ENCODE assay signal across 33 cellular contexts in the genomic region with DNA sequence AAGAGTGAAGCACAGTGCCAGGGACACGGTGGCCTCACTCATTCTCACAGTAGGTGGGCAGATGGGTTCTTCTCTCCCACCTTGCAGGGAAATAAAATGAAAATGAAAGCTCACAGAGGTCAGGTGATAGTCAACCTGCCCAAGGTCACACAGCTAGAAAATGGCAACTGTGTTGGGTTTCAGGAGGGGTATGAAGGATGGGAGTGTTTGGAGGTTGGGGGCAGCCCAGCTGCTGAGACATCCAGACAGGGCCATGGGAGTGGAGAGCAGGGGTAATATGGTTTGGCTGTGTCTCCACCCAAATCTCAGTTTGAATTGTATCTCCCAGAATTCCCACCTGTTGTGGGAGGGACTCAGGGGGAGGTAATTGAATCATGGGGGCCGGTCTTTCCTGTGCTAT.
"Had no signal": no experiment of that assay in that cellular context is flagged by ENCODE, and none has a peak within 500 bp of the region (broad histone marks: within the 10 kb centered on the region; RNA-seq: fewer than 3 reads in every experiment).

No MANE protein-coding gene starts in this region.

- H3K4me3 Mint-ChIP-seq: activated B cell treated with CpG ODN at 0.5 μM for 24 hours; activated CD4-positive, alpha-beta memory T cell treated with anti-CD3 and anti-CD28 coated beads for 36 hours; activated CD4-positive, alpha-beta T cell treated with anti-CD3 and anti-CD28 coated beads, Interleukin-2, amount 10 ng/mL, durations not matched to agents 24 days and 14 days; activated CD8-positive, alpha-beta T cell treated with anti-CD3 and anti-CD28 coated beads for 36 hours; activated naive CD4-positive, alpha-beta T cell treated with anti-CD3 and anti-CD28 coated beads, Interleukin-2, amount 10 ng/mL, durations not matched to agents 7 days and 5 days; activated naive CD4-positive, alpha-beta T cell treated with anti-CD3 and anti-CD28 coated beads, Interleukin-2, amount 50 U/mL, for 24 hours; activated naive CD8-positive, alpha-beta T cell; activated naive CD8-positive, alpha-beta T cell treated with anti-CD3 and anti-CD28 coated beads, Interleukin-2, amount 10 ng/mL, durations not matched to agents 7 days and 5 days; activated naive CD8-positive, alpha-beta T cell treated with anti-CD3 and anti-CD28 coated beads, Interleukin-2, amount 50 U/mL, for 24 hours; activated T-cell treated with anti-CD3 and anti-CD28 coated beads, Interleukin-2, amount 50 U/mL, for 4 hours; activated T-cell treated with anti-CD3 and anti-CD28 coated beads, Interleukin-2, amount 50 U/mL, for 72 hours; activated T-helper 1 cell treated with anti-CD3 and anti-CD28 coated beads, Interleukin-12 subunit alpha, Interleukin-12 subunit beta, Interleukin-2, Interleukin-4 antibody, amounts not matched to agents 30 ng/mL and 10 ng/mL and 1 ng/mL, durations not matched to agents 14 hours and 24 hours and 36 hours; activated T-helper 17 cell treated with anti-CD3 and anti-CD28 coated beads, Interleukin-2, amount 50 U/mL, for 72 hours; brain; central memory CD8-positive, alpha-beta T cell; T-helper 1 cell treated with Interleukin-12 subunit alpha and Interleukin-12 subunit beta and Interleukin-4 antibody, amounts not matched to agents 30 μg/mL and 1 μg/mL, for 36 hours; T-helper 2 cell treated with Interferon-gamma antibody and Interleukin-4, amounts not matched to agents 5 μg/mL and 100 μg/mL, for 36 hours had no signal

- H3K27me3 Mint-ChIP-seq: activated B cell treated with CpG ODN at 0.5 μM for 24 hours; activated CD4-positive, alpha-beta memory T cell treated with anti-CD3 and anti-CD28 coated beads for 36 hours; activated CD4-positive, alpha-beta T cell treated with anti-CD3 and anti-CD28 coated beads, Interleukin-2, amount 10 ng/mL, durations not matched to agents 24 days and 14 days; activated CD8-positive, alpha-beta T cell treated with anti-CD3 and anti-CD28 coated beads for 36 hours; activated naive CD4-positive, alpha-beta T cell treated with anti-CD3 and anti-CD28 coated beads, Interleukin-2, amount 10 ng/mL, durations not matched to agents 7 days and 5 days; activated naive CD8-positive, alpha-beta T cell treated with anti-CD3 and anti-CD28 coated beads, Interleukin-2, amount 50 U/mL, for 24 hours; central memory CD8-positive, alpha-beta T cell had no signal

- DNase-seq: activated B cell treated with CpG ODN at 0.5 μM for 24 hours; activated CD4-positive, alpha-beta memory T cell treated with anti-CD3 and anti-CD28 coated beads for 36 hours; activated CD4-positive, alpha-beta T cell treated with anti-CD3 and anti-CD28 coated beads for 4 hours; activated CD4-positive, alpha-beta T cell treated with anti-CD3 and anti-CD28 coated beads, Interleukin-2, amount 10 ng/mL, durations not matched to agents 24 days and 14 days; activated CD4-positive, alpha-beta T cell treated with anti-CD3 and anti-CD28 coated beads, Interleukin-2, amount 50 U/mL, for 1 hour; activated CD4-positive, alpha-beta T cell treated with anti-CD3 and anti-CD28 coated beads, Interleukin-2, amount 50 U/mL, for 4 hours; activated CD4-positive, CD25-positive, alpha-beta regulatory T cell treated with anti-CD3 and anti-CD28 coated beads, Interleukin-2, amount 50 U/mL, for 72 hours; activated CD8-positive, alpha-beta memory T cell treated with anti-CD3 and anti-CD28 coated beads, Interleukin-2, amount 50 U/mL, for 4 hours; activated CD8-positive, alpha-beta T cell treated with anti-CD3 and anti-CD28 coated beads for 36 hours; activated effector memory CD4-positive, alpha-beta T cell treated with anti-CD3 and anti-CD28 coated beads, Interleukin-2, amount 50 U/mL, for 16 hours; activated gamma-delta T cell treated with Interleukin-2 at 50 U/mL for 16 hours; activated naive CD4-positive, alpha-beta T cell treated with anti-CD3 and anti-CD28 coated beads, Interleukin-2, amount 10 ng/mL, durations not matched to agents 7 days and 5 days; activated naive CD4-positive, alpha-beta T cell treated with Interleukin-2 at 50 U/mL for 16 hours; activated naive CD8-positive, alpha-beta T cell treated with anti-CD3 and anti-CD28 coated beads, Interleukin-2, amount 10 ng/mL, durations not matched to agents 7 days and 5 days; activated naive CD8-positive, alpha-beta T cell treated with anti-CD3 and anti-CD28 coated beads, Interleukin-2, amount 50 U/mL, for 24 hours; activated T-cell treated with anti-CD3 and anti-CD28 coated beads for 4 hours; activated T-cell treated with anti-CD3 and anti-CD28 coated beads, Interleukin-2, amount 50 U/mL, for 1 hour; activated T-cell treated with anti-CD3 and anti-CD28 coated beads, Interleukin-2, amount 50 U/mL, for 4 hours; activated T-cell treated with anti-CD3 and anti-CD28 coated beads, Interleukin-2, amount 50 U/mL, for 72 hours; amygdala; anterior cingulate cortex; caudate nucleus; cerebellar nuclear complex; T-helper 2 cell; T-helper 9 cell had no signal

- ATAC-seq: activated CD8-positive, alpha-beta T cell treated with anti-CD3 and anti-CD28 coated beads for 36 hours; activated naive CD8-positive, alpha-beta T cell treated with anti-CD3 and anti-CD28 coated beads, Interleukin-2, amount 50 U/mL, for 24 hours; activated T-cell treated with anti-CD3 and anti-CD28 coated beads, Interleukin-2, amount 50 U/mL, for 4 hours; activated T-cell treated with anti-CD3 and anti-CD28 coated beads, Interleukin-2, amount 50 U/mL, for 72 hours; activated T-helper 17 cell treated with anti-CD3 and anti-CD28 coated beads, Interleukin-2, amount 50 U/mL, for 72 hours had no signal

- H3K9me3 Mint-ChIP-seq: activated B cell treated with CpG ODN at 0.5 μM for 24 hours; activated CD4-positive, alpha-beta memory T cell treated with anti-CD3 and anti-CD28 coated beads for 36 hours; activated CD4-positive, alpha-beta T cell treated with anti-CD3 and anti-CD28 coated beads, Interleukin-2, amount 10 ng/mL, durations not matched to agents 24 days and 14 days; activated CD8-positive, alpha-beta T cell treated with anti-CD3 and anti-CD28 coated beads for 36 hours; activated naive CD4-positive, alpha-beta T cell treated with anti-CD3 and anti-CD28 coated beads, Interleukin-2, amount 50 U/mL, for 24 hours; activated naive CD8-positive, alpha-beta T cell treated with anti-CD3 and anti-CD28 coated beads, Interleukin-2, amount 10 ng/mL, durations not matched to agents 7 days and 5 days; activated naive CD8-positive, alpha-beta T cell treated with anti-CD3 and anti-CD28 coated beads, Interleukin-2, amount 50 U/mL, for 24 hours; activated T-cell treated with anti-CD3 and anti-CD28 coated beads, Interleukin-2, amount 50 U/mL, for 4 hours; activated T-helper 1 cell treated with anti-CD3 and anti-CD28 coated beads, Interleukin-12 subunit alpha, Interleukin-12 subunit beta, Interleukin-2, Interleukin-4 antibody, amounts not matched to agents 30 ng/mL and 10 ng/mL and 1 ng/mL, durations not matched to agents 14 hours and 24 hours and 36 hours; activated T-helper 17 cell treated with anti-CD3 and anti-CD28 coated beads, Interleukin-2, amount 50 U/mL, for 72 hours; central memory CD8-positive, alpha-beta T cell; T-helper 1 cell treated with Interleukin-12 subunit alpha and Interleukin-12 subunit beta and Interleukin-4 antibody, amounts not matched to agents 30 μg/mL and 1 μg/mL, for 36 hours; T-helper 2 cell treated with Interferon-gamma antibody and Interleukin-4, amounts not matched to agents 5 μg/mL and 100 μg/mL, for 36 hours had no signal

- H3K36me3 Mint-ChIP-seq: activated CD4-positive, alpha-beta memory T cell treated with anti-CD3 and anti-CD28 coated beads for 36 hours; activated naive CD4-positive, alpha-beta T cell treated with anti-CD3 and anti-CD28 coated beads, Interleukin-2, amount 10 ng/mL, durations not matched to agents 7 days and 5 days; activated naive CD4-positive, alpha-beta T cell treated with anti-CD3 and anti-CD28 coated beads, Interleukin-2, amount 50 U/mL, for 24 hours; activated naive CD8-positive, alpha-beta T cell; activated naive CD8-positive, alpha-beta T cell treated with anti-CD3 and anti-CD28 coated beads, Interleukin-2, amount 10 ng/mL, durations not matched to agents 7 days and 5 days had no signal

- H3K4me1 Mint-ChIP-seq: activated B cell treated with CpG ODN at 0.5 μM for 24 hours; activated CD4-positive, alpha-beta T cell treated with anti-CD3 and anti-CD28 coated beads, Interleukin-2, amount 10 ng/mL, durations not matched to agents 24 days and 14 days; activated naive CD4-positive, alpha-beta T cell treated with anti-CD3 and anti-CD28 coated beads, Interleukin-2, amount 10 ng/mL, durations not matched to agents 7 days and 5 days; activated naive CD4-positive, alpha-beta T cell treated with anti-CD3 and anti-CD28 coated beads, Interleukin-2, amount 50 U/mL, for 24 hours; activated naive CD8-positive, alpha-beta T cell treated with anti-CD3 and anti-CD28 coated beads, Interleukin-2, amount 10 ng/mL, durations not matched to agents 7 days and 5 days; activated naive CD8-positive, alpha-beta T cell treated with anti-CD3 and anti-CD28 coated beads, Interleukin-2, amount 50 U/mL, for 24 hours; activated T-helper 17 cell treated with anti-CD3 and anti-CD28 coated beads, Interleukin-2, amount 50 U/mL, for 72 hours; brain; central memory CD8-positive, alpha-beta T cell had no signal

- H3K27ac Mint-ChIP-seq: activated B cell treated with CpG ODN at 0.5 μM for 24 hours; activated CD4-positive, alpha-beta memory T cell treated with anti-CD3 and anti-CD28 coated beads for 36 hours; activated CD4-positive, alpha-beta T cell treated with anti-CD3 and anti-CD28 coated beads, Interleukin-2, amount 10 ng/mL, durations not matched to agents 24 days and 14 days; activated CD8-positive, alpha-beta T cell treated with anti-CD3 and anti-CD28 coated beads for 36 hours; activated naive CD4-positive, alpha-beta T cell treated with anti-CD3 and anti-CD28 coated beads, Interleukin-2, amount 10 ng/mL, durations not matched to agents 7 days and 5 days; activated naive CD4-positive, alpha-beta T cell treated with anti-CD3 and anti-CD28 coated beads, Interleukin-2, amount 50 U/mL, for 24 hours; activated naive CD8-positive, alpha-beta T cell; activated naive CD8-positive, alpha-beta T cell treated with anti-CD3 and anti-CD28 coated beads, Interleukin-2, amount 10 ng/mL, durations not matched to agents 7 days and 5 days; activated naive CD8-positive, alpha-beta T cell treated with anti-CD3 and anti-CD28 coated beads, Interleukin-2, amount 50 U/mL, for 24 hours; activated T-cell treated with anti-CD3 and anti-CD28 coated beads, Interleukin-2, amount 50 U/mL, for 72 hours; activated T-helper 1 cell treated with anti-CD3 and anti-CD28 coated beads, Interleukin-12 subunit alpha, Interleukin-12 subunit beta, Interleukin-2, Interleukin-4 antibody, amounts not matched to agents 30 ng/mL and 10 ng/mL and 1 ng/mL, durations not matched to agents 14 hours and 24 hours and 36 hours; activated T-helper 17 cell treated with anti-CD3 and anti-CD28 coated beads, Interleukin-2, amount 50 U/mL, for 72 hours; brain; T-helper 1 cell treated with Interleukin-12 subunit alpha and Interleukin-12 subunit beta and Interleukin-4 antibody, amounts not matched to agents 30 μg/mL and 1 μg/mL, for 36 hours; T-helper 2 cell treated with Interferon-gamma antibody and Interleukin-4, amounts not matched to agents 5 μg/mL and 100 μg/mL, for 36 hours had no signal
